1 cellular context compared by ENCODE assay signal in the genomic region with DNA sequence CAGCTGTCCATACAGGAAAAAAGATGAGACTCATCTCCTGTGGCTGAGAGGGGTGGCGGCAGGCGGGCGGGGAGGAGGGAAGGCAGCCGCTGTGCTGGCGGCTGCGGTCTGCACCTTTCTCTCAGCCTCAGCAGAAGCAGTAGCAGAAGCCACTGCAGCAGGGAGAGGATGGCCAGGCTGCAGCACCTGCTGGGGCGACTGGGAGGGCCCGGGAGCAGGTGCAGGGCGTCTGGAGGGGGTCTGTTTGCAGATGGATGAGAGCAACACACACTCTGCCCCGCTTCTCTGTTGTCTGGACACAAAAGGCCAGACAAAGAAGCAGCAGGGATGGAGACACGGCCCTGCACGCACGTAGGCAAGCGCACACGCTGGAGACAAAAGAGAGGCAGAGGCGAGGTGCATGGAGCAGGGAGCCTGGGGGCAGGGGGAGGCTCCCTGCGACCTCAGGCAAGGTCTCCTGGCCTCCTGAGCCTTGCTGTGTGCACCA.
TF ChIP-seq lines count a peak whose summit lies in the region.

No MANE protein-coding gene starts in this region.

TF ChIP-seq in HepG2, 621 proteins besides CTCF, POLR2A, EP300 and RAD21:
- TF ChIP-seq ZNF12 (CRISPR knock-in tag; IDR thresholded peaks at IDR 0.05) = no peak
- no peak for TF ChIP-seq SIN3A (IDR thresholded peaks at IDR 0.05; ENCODE audit: borderline replicate concordance, low read depth, low read length)
- TF ChIP-seq AKAP8 (CRISPR knock-in tag; IDR thresholded peaks at IDR 0.05) = no peak
- no peak for TF ChIP-seq NR2F1 (CRISPR knock-in tag; IDR thresholded peaks at IDR 0.05)
- TF ChIP-seq ZNF34 (CRISPR knock-in tag; IDR thresholded peaks at IDR 0.05; ENCODE audit: borderline replicate concordance) = no peak
- no peak for TF ChIP-seq DRAP1 (CRISPR knock-in tag; IDR thresholded peaks at IDR 0.05)
- no peak for TF ChIP-seq RFX3 (CRISPR knock-in tag; IDR thresholded peaks at IDR 0.05)
- TF ChIP-seq, protein P1, sequence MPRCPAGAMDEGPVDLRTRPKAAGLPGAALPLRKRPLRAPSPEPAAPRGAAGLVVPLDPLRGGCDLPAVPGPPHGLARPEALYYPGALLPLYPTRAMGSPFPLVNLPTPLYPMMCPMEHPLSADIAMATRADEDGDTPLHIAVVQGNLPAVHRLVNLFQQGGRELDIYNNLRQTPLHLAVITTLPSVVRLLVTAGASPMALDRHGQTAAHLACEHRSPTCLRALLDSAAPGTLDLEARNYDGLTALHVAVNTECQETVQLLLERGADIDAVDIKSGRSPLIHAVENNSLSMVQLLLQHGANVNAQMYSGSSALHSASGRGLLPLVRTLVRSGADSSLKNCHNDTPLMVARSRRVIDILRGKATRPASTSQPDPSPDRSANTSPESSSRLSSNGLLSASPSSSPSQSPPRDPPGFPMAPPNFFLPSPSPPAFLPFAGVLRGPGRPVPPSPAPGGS (CRISPR knock-in tag; IDR thresholded peaks at IDR 0.05) = no peak
- no peak for TF ChIP-seq MATR3 (CRISPR knock-in tag; IDR thresholded peaks at IDR 0.05)
- TF ChIP-seq HNF4G (IDR thresholded peaks at IDR 0.05; ENCODE audit: borderline replicate concordance, low read depth, low read length) = no peak
- TF ChIP-seq HNF4G (CRISPR knock-in tag; IDR thresholded peaks at IDR 0.05; ENCODE audit: borderline replicate concordance, low read depth) = no peak
- TF ChIP-seq KDM2A (CRISPR knock-in tag; IDR thresholded peaks at IDR 0.05; ENCODE audit: borderline replicate concordance, low read depth) = no peak
- TF ChIP-seq SYNCRIP (IDR thresholded peaks at IDR 0.05; ENCODE audit: insufficient read depth, low read depth, low read length) = no peak
- TF ChIP-seq, protein P2, sequence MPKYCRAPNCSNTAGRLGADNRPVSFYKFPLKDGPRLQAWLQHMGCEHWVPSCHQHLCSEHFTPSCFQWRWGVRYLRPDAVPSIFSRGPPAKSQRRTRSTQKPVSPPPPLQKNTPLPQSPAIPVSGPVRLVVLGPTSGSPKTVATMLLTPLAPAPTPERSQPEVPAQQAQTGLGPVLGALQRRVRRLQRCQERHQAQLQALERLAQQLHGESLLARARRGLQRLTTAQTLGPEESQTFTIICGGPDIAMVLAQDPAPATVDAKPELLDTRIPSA (CRISPR knock-in tag; IDR thresholded peaks at IDR 0.05; ENCODE audit: borderline replicate concordance) = no peak
- no peak for TF ChIP-seq FOSL1 (CRISPR knock-in tag; IDR thresholded peaks at IDR 0.05; ENCODE audit: borderline replicate concordance)
- TF ChIP-seq, protein P3, sequence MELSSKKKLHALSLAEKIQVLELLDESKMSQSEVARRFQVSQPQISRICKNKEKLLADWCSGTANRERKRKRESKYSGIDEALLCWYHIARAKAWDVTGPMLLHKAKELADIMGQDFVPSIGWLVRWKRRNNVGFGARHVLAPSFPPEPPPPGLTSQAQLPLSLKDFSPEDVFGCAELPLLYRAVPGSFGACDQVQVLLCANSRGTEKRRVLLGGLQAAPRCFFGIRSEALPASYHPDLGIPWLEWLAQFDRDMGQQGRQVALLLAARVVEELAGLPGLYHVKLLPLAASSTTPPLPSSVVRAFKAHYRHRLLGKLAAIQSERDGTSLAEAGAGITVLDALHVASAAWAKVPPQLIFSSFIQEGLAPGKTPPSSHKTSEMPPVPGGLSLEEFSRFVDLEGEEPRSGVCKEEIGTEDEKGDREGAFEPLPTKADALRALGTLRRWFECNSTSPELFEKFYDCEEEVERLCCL (CRISPR knock-in tag; IDR thresholded peaks at IDR 0.05; ENCODE audit: borderline replicate concordance) = no peak
- TF ChIP-seq NRL (CRISPR knock-in tag; IDR thresholded peaks at IDR 0.05; ENCODE audit: borderline replicate concordance) = no peak
- no peak for TF ChIP-seq ZNF430 (CRISPR knock-in tag; IDR thresholded peaks at IDR 0.05)
- no peak for TF ChIP-seq GATA4 (IDR thresholded peaks at IDR 0.05; ENCODE audit: borderline replicate concordance, low read depth)
- no peak for TF ChIP-seq NR3C1 (CRISPR knock-in tag; IDR thresholded peaks at IDR 0.05)
- TF ChIP-seq MIXL1 (CRISPR knock-in tag; IDR thresholded peaks at IDR 0.05) = no peak
